In the genomic region with DNA sequence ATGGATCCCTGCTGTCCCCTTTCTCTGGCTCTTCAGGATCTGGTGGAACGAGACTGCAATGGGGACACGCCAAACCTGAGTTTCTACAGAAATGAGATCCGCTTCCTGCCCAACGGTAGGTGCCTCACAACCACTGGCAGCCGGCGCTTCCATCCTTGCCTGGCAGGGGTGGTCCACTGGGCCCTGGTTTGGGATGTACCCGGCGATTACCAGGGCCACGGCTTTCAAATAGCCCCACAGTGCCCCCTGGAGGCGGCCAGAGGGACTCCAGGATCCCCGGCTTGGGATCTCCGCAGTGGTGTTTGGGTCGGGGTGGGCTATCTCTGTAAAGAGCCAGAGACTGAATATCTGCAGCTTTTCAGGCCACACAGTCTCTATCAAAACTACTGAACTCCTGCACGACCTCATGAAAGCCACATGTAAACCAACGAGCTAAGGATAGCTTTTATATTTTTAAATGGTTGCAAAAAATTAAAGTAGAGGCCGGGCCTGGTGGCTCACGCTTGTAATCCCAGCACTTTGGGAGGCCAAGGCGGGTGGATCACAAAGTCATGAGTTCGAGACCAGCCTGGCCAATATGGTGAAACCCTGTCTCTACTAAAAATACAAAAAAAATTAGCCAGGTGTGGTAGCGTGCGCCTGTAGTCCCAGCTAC, we compare ENCODE assay signal across 1 cellular context.
TF ChIP-seq lines count a peak whose summit lies in the region.

No MANE protein-coding gene starts in this region.

TF ChIP-seq in GM23338, 12 proteins besides CTCF, POLR2A, EP300 and RAD21 (continued from another document):
- TF ChIP-seq, protein P1, sequence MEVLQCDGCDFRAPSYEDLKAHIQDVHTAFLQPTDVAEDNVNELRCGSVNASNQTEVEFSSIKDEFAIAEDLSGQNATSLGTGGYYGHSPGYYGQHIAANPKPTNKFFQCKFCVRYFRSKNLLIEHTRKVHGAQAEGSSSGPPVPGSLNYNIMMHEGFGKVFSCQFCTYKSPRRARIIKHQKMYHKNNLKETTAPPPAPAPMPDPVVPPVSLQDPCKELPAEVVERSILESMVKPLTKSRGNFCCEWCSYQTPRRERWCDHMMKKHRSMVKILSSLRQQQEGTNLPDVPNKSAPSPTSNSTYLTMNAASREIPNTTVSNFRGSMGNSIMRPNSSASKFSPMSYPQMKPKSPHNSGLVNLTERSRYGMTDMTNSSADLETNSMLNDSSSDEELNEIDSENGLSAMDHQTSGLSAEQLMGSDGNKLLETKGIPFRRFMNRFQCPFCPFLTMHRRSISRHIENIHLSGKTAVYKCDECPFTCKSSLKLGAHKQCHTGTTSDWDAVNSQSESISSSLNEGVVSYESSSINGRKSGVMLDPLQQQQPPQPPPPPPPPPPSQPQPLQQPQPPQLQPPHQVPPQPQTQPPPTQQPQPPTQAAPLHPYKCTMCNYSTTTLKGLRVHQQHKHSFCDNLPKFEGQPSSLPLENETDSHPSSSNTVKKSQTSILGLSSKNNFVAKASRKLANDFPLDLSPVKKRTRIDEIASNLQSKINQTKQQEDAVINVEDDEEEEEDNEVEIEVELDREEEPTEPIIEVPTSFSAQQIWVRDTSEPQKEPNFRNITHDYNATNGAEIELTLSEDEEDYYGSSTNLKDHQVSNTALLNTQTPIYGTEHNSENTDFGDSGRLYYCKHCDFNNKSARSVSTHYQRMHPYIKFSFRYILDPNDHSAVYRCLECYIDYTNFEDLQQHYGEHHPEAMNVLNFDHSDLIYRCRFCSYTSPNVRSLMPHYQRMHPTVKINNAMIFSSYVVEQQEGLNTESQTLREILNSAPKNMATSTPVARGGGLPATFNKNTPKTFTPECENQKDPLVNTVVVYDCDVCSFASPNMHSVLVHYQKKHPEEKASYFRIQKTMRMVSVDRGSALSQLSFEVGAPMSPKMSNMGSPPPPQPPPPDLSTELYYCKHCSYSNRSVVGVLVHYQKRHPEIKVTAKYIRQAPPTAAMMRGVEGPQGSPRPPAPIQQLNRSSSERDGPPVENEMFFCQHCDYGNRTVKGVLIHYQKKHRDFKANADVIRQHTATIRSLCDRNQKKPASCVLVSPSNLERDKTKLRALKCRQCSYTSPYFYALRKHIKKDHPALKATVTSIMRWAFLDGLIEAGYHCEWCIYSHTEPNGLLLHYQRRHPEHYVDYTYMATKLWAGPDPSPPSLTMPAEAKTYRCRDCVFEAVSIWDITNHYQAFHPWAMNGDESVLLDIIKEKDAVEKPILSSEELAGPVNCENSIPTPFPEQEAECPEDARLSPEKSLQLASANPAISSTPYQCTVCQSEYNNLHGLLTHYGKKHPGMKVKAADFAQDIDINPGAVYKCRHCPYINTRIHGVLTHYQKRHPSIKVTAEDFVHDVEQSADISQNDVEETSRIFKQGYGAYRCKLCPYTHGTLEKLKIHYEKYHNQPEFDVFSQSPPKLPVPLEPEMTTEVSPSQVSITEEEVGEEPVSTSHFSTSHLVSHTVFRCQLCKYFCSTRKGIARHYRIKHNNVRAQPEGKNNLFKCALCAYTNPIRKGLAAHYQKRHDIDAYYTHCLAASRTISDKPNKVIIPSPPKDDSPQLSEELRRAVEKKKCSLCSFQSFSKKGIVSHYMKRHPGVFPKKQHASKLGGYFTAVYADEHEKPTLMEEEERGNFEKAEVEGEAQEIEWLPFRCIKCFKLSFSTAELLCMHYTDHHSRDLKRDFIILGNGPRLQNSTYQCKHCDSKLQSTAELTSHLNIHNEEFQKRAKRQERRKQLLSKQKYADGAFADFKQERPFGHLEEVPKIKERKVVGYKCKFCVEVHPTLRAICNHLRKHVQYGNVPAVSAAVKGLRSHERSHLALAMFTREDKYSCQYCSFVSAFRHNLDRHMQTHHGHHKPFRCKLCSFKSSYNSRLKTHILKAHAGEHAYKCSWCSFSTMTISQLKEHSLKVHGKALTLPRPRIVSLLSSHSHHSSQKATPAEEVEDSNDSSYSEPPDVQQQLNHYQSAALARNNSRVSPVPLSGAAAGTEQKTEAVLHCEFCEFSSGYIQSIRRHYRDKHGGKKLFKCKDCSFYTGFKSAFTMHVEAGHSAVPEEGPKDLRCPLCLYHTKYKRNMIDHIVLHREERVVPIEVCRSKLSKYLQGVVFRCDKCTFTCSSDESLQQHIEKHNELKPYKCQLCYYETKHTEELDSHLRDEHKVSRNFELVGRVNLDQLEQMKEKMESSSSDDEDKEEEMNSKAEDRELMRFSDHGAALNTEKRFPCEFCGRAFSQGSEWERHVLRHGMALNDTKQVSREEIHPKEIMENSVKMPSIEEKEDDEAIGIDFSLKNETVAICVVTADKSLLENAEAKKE (CRISPR knock-in tag; IDR thresholded peaks at IDR 0.05) = no peak
- TF ChIP-seq, protein P2, sequence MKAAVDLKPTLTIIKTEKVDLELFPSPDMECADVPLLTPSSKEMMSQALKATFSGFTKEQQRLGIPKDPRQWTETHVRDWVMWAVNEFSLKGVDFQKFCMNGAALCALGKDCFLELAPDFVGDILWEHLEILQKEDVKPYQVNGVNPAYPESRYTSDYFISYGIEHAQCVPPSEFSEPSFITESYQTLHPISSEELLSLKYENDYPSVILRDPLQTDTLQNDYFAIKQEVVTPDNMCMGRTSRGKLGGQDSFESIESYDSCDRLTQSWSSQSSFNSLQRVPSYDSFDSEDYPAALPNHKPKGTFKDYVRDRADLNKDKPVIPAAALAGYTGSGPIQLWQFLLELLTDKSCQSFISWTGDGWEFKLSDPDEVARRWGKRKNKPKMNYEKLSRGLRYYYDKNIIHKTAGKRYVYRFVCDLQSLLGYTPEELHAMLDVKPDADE (IDR thresholded peaks at IDR 0.05) = no peak
- TF ChIP-seq ZNF331 (CRISPR knock-in tag; IDR thresholded peaks at IDR 0.05; ENCODE audit: low read depth) (no peak), STAT1 (IDR thresholded peaks at IDR 0.05; ENCODE audit: unreplicated experiment) (no peak)
